8 cellular contexts compared by ENCODE assay signal in the genomic region with DNA sequence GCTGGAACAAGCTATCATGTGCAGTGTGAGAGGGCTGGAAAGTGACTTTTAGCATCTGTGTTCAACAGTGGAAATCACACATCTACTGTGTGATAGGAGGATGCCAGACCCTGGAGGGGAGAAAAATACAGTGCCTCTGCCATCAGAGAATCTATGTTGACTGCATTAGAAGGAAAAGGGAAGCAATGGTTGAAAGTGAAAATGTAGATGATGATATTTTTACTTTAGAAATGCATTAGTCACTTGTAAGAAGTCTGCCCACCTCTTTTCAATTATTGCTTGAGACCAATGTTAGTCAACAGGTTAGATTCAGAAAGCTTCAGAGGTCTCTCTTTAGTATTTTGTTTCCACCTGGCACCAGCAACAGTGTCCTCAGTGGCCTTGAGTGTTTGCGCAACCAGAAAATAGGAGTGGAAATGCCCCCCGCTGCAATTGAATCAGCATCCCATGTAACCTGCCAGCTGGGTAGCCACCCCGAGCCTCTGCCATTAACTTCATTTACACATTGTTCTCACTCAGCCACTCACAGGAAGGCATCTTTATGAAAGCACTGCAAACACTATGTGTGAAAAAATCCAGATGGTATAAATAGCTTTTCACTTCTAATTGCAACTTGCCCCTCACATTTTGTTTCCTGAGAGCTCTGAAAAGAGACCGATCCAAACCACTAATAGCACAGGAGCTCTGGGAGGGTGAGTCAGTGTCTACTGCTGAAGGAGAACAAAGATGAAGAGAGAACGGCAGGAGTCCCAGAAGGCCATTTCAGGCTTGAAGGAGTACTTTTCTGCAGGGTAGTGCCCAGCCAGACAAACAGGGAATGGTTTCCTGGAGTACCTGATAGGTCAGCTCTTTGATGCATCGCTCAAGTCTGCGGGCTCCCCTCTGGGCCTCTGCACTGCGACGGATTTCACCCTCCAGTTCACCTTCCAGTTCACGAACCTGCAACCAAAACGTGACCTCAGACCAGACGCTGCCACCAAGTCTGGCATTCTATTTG.
DNase-seq lines count a peak whose midpoint lies in the region; ATAC-seq and TF ChIP-seq lines count a peak whose summit lies in the region.

No MANE protein-coding gene starts in this region.

- WGBS in SK-N-SH (ENCODE audit: low lambda C conversion rate), result 91% methylated on average over 12 of the region's 12 CpGs
- 80% methylated on average over 12 of the region's 12 CpGs for WGBS in suprapubic skin

- no peaks in the 10 kb centered on the region for H3K79me2 ChIP-seq in SK-N-SH (ENCODE audit: insufficient read depth)

- H2AFZ ChIP-seq in SK-N-SH (ENCODE audit: low read depth), result no peak overlapping the region

- H3K4me2 ChIP-seq in SK-N-SH, result no peak overlapping the region

- no peak overlapping the region for H3K9ac ChIP-seq in SK-N-SH

- H3F3A ChIP-seq in SK-N-SH (replicated peaks; ENCODE audit: insufficient read depth), result no peaks in the 10 kb centered on the region

- no peak for TF ChIP-seq POLR2A in suprapubic skin (IDR thresholded peaks at IDR 0.05)

- no peaks in the 10 kb centered on the region for H3K9me2 ChIP-seq in SK-N-SH

- TF ChIP-seq RAD21 in SK-N-SH (IDR thresholded peaks at IDR 0.05; ENCODE audit: low read length), result no peak

- H3K36me3 ChIP-seq in SK-N-SH (replicated peaks in 1 of 2; ENCODE audit: control insufficient read depth in 1 of 2, insufficient read depth in 2 of 2, low read length in 1 of 2), result no peaks in the 10 kb centered on the region
- H3K36me3 ChIP-seq in suprapubic skin, result no peaks in the 10 kb centered on the region

- CTCF ChIA-PET in SK-N-SH (lab: Yijun Ruan, JAX), result interaction anchor here (1.3 to 1.5 kb wide), 3 partner anchors 89 to 712 kb away, joined by 3 to 5 read pairs (median 4); no protein-coding TSS in a partner anchor

- POLR2A ChIA-PET in SK-N-SH (lab: Yijun Ruan, JAX), result interaction anchor here (1.2 kb wide), 1 partner anchor 53 kb away, joined by 3 read pairs; no protein-coding TSS in a partner anchor

- ATAC-seq in SK-N-SH treated with all-trans-retinoic acid at 6 μM for 48 hours (no peak), HG02884 (IDR thresholded peaks at IDR 0.05; ENCODE audit: unreplicated experiment) (peak; percentile 74)

- TF ChIP-seq EP300 in SK-N-SH (IDR thresholded peaks at IDR 0.05; ENCODE audit: borderline replicate concordance in 1 of 2, low read depth in 1 of 2, low read length in 1 of 2), result no peak
- TF ChIP-seq EP300 in suprapubic skin (IDR thresholded peaks at IDR 0.05), result no peak

- H3K4me1 ChIP-seq in SK-N-SH (ENCODE audit: control insufficient read depth in 1 of 2, insufficient read depth in 2 of 2, low read depth in 1 of 2, low read length in 1 of 2) (peaks cover 6 to 10% of the 10 kb centered on the region in 2 experiments; a peak in 2 of 4 replicates), suprapubic skin (peaks cover 10% of the 10 kb centered on the region)

- H3K4me3 ChIP-seq in SK-N-SH (ENCODE audit: low read depth in 2 of 2, low read length in 1 of 2) (no peak overlapping the region), suprapubic skin (no peak overlapping the region)

- TF ChIP-seq CTCF in SK-N-SH (IDR thresholded peaks at IDR 0.05), result no peak
- TF ChIP-seq CTCF in suprapubic skin (IDR thresholded peaks at IDR 0.05), result no peak

- H3K9me3 ChIP-seq in SK-N-SH (no peaks in the 10 kb centered on the region), suprapubic skin (no peaks in the 10 kb centered on the region)

- DNase-seq in SK-N-SH (no peak), NCI-H187 treated with DMSO at 0.1 percent for 48 hours (lab: John Stamatoyannopoulos, UW) (peak; percentile 89), left kidney (ENCODE audit: low read depth, low spot score) (peak; percentile 39), HUDEP-2 (lab: John Stamatoyannopoulos, UW; ENCODE audit: unreplicated experiment in 76 of 76) (no peak), suprapubic skin (ENCODE audit: low spot score in 2 of 2) (no peak)
- no peak for DNase-seq in activated effector memory CD4-positive, alpha-beta T cell treated with anti-CD3 and anti-CD28 coated beads, Interleukin-2, amount 50 U/mL, for 16 hours

- H4K20me1 ChIP-seq in SK-N-SH (ENCODE audit: insufficient read depth), result no peaks in the 10 kb centered on the region

- H3K27me3 ChIP-seq in SK-N-SH (ENCODE audit: insufficient read depth) (no peaks in the 10 kb centered on the region), suprapubic skin (no peaks in the 10 kb centered on the region)

- no peak overlapping the region for H3K27ac ChIP-seq in SK-N-SH (ENCODE audit: low read depth in 2 of 2, low read length in 1 of 2)
- no peak overlapping the region for H3K27ac ChIP-seq in suprapubic skin

TF ChIP-seq in SK-N-SH, 30 proteins besides CTCF, POLR2A, EP300 and RAD21:
- TF ChIP-seq FOSL2 (IDR thresholded peaks at IDR 0.05; ENCODE audit: borderline replicate concordance, low read depth) (no peak), GATA2 (CRISPR knock-in tag; IDR thresholded peaks at IDR 0.05) (peak; percentile 23), TEAD4 (IDR thresholded peaks at IDR 0.05; ENCODE audit: borderline replicate concordance, insufficient read depth) (no peak)

TF ChIP-seq in SK-N-SH treated with all-trans-retinoic acid at 6 μM for 48 hours, 23 proteins besides CTCF, POLR2A, EP300 and RAD21:
- TF ChIP-seq ZNF70 (CRISPR knock-in tag; IDR thresholded peaks at IDR 0.05), result no peak
- TF ChIP-seq ZNF8 (CRISPR knock-in tag; IDR thresholded peaks at IDR 0.05), result no peak
- TF ChIP-seq, protein P1, sequence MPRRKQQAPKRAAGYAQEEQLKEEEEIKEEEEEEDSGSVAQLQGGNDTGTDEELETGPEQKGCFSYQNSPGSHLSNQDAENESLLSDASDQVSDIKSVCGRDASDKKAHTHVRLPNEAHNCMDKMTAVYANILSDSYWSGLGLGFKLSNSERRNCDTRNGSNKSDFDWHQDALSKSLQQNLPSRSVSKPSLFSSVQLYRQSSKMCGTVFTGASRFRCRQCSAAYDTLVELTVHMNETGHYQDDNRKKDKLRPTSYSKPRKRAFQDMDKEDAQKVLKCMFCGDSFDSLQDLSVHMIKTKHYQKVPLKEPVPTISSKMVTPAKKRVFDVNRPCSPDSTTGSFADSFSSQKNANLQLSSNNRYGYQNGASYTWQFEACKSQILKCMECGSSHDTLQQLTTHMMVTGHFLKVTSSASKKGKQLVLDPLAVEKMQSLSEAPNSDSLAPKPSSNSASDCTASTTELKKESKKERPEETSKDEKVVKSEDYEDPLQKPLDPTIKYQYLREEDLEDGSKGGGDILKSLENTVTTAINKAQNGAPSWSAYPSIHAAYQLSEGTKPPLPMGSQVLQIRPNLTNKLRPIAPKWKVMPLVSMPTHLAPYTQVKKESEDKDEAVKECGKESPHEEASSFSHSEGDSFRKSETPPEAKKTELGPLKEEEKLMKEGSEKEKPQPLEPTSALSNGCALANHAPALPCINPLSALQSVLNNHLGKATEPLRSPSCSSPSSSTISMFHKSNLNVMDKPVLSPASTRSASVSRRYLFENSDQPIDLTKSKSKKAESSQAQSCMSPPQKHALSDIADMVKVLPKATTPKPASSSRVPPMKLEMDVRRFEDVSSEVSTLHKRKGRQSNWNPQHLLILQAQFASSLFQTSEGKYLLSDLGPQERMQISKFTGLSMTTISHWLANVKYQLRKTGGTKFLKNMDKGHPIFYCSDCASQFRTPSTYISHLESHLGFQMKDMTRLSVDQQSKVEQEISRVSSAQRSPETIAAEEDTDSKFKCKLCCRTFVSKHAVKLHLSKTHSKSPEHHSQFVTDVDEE (CRISPR knock-in tag; IDR thresholded peaks at IDR 0.05), result no peak
- no peak for TF ChIP-seq ISL1 (CRISPR knock-in tag; IDR thresholded peaks at IDR 0.05)
- no peak for TF ChIP-seq BACH2 (CRISPR knock-in tag; IDR thresholded peaks at IDR 0.05; ENCODE audit: borderline replicate concordance)
- TF ChIP-seq ZFP3 (CRISPR knock-in tag; IDR thresholded peaks at IDR 0.05), result no peak
- no peak for TF ChIP-seq OSR1 (CRISPR knock-in tag; IDR thresholded peaks at IDR 0.05)
- TF ChIP-seq PPARA (CRISPR knock-in tag; IDR thresholded peaks at IDR 0.05; ENCODE audit: borderline replicate concordance), result no peak
- TF ChIP-seq, protein P2, sequence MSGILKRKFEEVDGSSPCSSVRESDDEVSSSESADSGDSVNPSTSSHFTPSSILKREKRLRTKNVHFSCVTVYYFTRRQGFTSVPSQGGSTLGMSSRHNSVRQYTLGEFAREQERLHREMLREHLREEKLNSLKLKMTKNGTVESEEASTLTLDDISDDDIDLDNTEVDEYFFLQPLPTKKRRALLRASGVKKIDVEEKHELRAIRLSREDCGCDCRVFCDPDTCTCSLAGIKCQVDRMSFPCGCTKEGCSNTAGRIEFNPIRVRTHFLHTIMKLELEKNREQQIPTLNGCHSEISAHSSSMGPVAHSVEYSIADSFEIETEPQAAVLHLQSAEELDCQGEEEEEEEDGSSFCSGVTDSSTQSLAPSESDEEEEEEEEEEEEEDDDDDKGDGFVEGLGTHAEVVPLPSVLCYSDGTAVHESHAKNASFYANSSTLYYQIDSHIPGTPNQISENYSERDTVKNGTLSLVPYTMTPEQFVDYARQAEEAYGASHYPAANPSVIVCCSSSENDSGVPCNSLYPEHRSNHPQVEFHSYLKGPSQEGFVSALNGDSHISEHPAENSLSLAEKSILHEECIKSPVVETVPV (CRISPR knock-in tag; IDR thresholded peaks at IDR 0.05), result no peak
- no peak for TF ChIP-seq ZNF565 (CRISPR knock-in tag; conservative IDR thresholded peaks at IDR 0.05; ENCODE audit: low read depth)
- no peak for TF ChIP-seq GLIS3 (CRISPR knock-in tag; IDR thresholded peaks at IDR 0.05)
- no peak for TF ChIP-seq TOX (CRISPR knock-in tag; IDR thresholded peaks at IDR 0.05; ENCODE audit: borderline replicate concordance)

Comparison
In these comparisons a context has a peak if more than half of its experiments do, and no peak if none do; other contexts are left out.
1. DNase-seq: peak in NCI-H187 treated with DMSO at 0.1 percent for 48 hours (single experiment) and left kidney (single experiment); none in SK-N-SH (single experiment), HUDEP-2 (0 of 76), suprapubic skin (0 of 2) and activated effector memory CD4-positive, alpha-beta T cell treated with anti-CD3 and anti-CD28 coated beads, Interleukin-2, amount 50 U/mL, for 16 hours (single experiment).